In genomic region chrX:45851434-45851991, GRCh38 we compare ENCODE assay signal across 8 cellular contexts.
DNase-seq lines count a peak whose midpoint lies in the region; ATAC-seq and TF ChIP-seq lines count a peak whose summit lies in the region.

No MANE protein-coding gene starts in this region.

- no peaks in the 10 kb centered on the region for H3K36me3 ChIP-seq in CD8-positive, alpha-beta T cell (ENCODE audit: insufficient read depth, low read length)
- H3K36me3 ChIP-seq in MG63, result peaks cover 21% of the 10 kb centered on the region

- no peaks in the 10 kb centered on the region for H3K9me3 Mint-ChIP-seq in CD8-positive, alpha-beta T cell
- no peaks in the 10 kb centered on the region for H3K9me3 Mint-ChIP-seq in activated CD4-positive, alpha-beta T cell treated with anti-CD3 and anti-CD28 coated beads, Interleukin-2, amount 10 ng/mL, durations not matched to agents 7 days and 5 days
- no peaks in the 10 kb centered on the region for H3K9me3 Mint-ChIP-seq in stimulated activated naive B cell treated with anti-CD40 and anti-IgM and Interleukin-4, amounts not matched to agents 10 μg/mL and 1 μg/mL and 100 μg/mL, for 72 hours

- intact Hi-C loops in CD8-positive, alpha-beta T cell (cut with DNase I, micrococcal nuclease), result loop anchor here (2.0 to 5.0 kb wide), 3 partner anchors 45 to 94 kb away; no protein-coding TSS in a partner anchor

- ATAC-seq in CD8-positive, alpha-beta T cell, result peak; percentile 69
- ATAC-seq in stimulated activated naive B cell treated with anti-CD40 and anti-IgM and Interleukin-4, amounts not matched to agents 10 μg/mL and 1 μg/mL and 100 μg/mL, for 72 hours (replicated peaks), result peak; percentile 57 to 64
- no peak for ATAC-seq in HG03196 (IDR thresholded peaks at IDR 0.05; ENCODE audit: unreplicated experiment)

- TF ChIP-seq CTCF in CD8-positive, alpha-beta T cell (IDR thresholded peaks at IDR 0.05), result no peak

- peak in 6 of 7 experiments; percentile 8 to 57 (median 30) for DNase-seq in CD8-positive, alpha-beta T cell
- DNase-seq in MG63 (peak; percentile 65), myocyte (ENCODE audit: low read depth) (peak; percentile 31), NCI-H2029 (lab: John Stamatoyannopoulos, UW) (no peak)
- DNase-seq in activated CD4-positive, alpha-beta T cell treated with anti-CD3 and anti-CD28 coated beads, Interleukin-2, amount 10 ng/mL, durations not matched to agents 7 days and 5 days, result peak; percentile 53
- DNase-seq in effector CD8-positive, alpha-beta T cell (lab: John Stamatoyannopoulos, UW), result peak; percentile 8
- DNase-seq in stimulated activated naive B cell treated with anti-CD40 and anti-IgM and Interleukin-4, amounts not matched to agents 10 μg/mL and 1 μg/mL and 100 μg/mL, for 72 hours, result no peak

- POLR2A ChIA-PET in CD8-positive, alpha-beta T cell (lab: Charles Lee), result no interaction called here
- POLR2A ChIA-PET in activated CD4-positive, alpha-beta T cell treated with anti-CD3 and anti-CD28 coated beads, Interleukin-2, amount 10 ng/mL, durations not matched to agents 7 days and 5 days (lab: Charles Lee), result interaction anchor here (0.6 kb wide), 1 partner anchor 82 kb away, joined by 4 read pairs; no protein-coding TSS in a partner anchor

- H3K4me3 Mint-ChIP-seq in CD8-positive, alpha-beta T cell, result peak overlapping the region; percentile 93
- H3K4me3 Mint-ChIP-seq in activated CD4-positive, alpha-beta T cell treated with anti-CD3 and anti-CD28 coated beads, Interleukin-2, amount 10 ng/mL, durations not matched to agents 7 days and 5 days, result peak overlapping the region; percentile 94
- peak overlapping the region; percentile 88 to 89 for H3K4me3 Mint-ChIP-seq in stimulated activated naive B cell treated with anti-CD40 and anti-IgM and Interleukin-4, amounts not matched to agents 10 μg/mL and 1 μg/mL and 100 μg/mL, for 72 hours

- H3K36me3 Mint-ChIP-seq in CD8-positive, alpha-beta T cell, result peaks cover 12% of the 10 kb centered on the region
- H3K36me3 Mint-ChIP-seq in activated CD4-positive, alpha-beta T cell treated with anti-CD3 and anti-CD28 coated beads, Interleukin-2, amount 10 ng/mL, durations not matched to agents 7 days and 5 days (ENCODE audit: low read depth), result peaks cover 9% of the 10 kb centered on the region
- H3K36me3 Mint-ChIP-seq in stimulated activated naive B cell treated with anti-CD40 and anti-IgM and Interleukin-4, amounts not matched to agents 10 μg/mL and 1 μg/mL and 100 μg/mL, for 72 hours, result peaks cover 0 to 3% of the 10 kb centered on the region in 2 donors

- H3K4me1 ChIP-seq in CD8-positive, alpha-beta T cell (ENCODE audit: insufficient read depth, low read length), result no peaks in the 10 kb centered on the region

- H3K4me1 Mint-ChIP-seq in CD8-positive, alpha-beta T cell (ENCODE audit: low read depth), result peaks cover 14% of the 10 kb centered on the region
- peaks cover 35% of the 10 kb centered on the region for H3K4me1 Mint-ChIP-seq in activated CD4-positive, alpha-beta T cell treated with anti-CD3 and anti-CD28 coated beads, Interleukin-2, amount 10 ng/mL, durations not matched to agents 7 days and 5 days
- peaks cover 7 to 20% of the 10 kb centered on the region in 2 donors for H3K4me1 Mint-ChIP-seq in stimulated activated naive B cell treated with anti-CD40 and anti-IgM and Interleukin-4, amounts not matched to agents 10 μg/mL and 1 μg/mL and 100 μg/mL, for 72 hours

- H3K9me3 ChIP-seq in CD8-positive, alpha-beta T cell (ENCODE audit: low read length), result no peaks in the 10 kb centered on the region
- no peaks in the 10 kb centered on the region for H3K9me3 ChIP-seq in MG63

- no peak overlapping the region for H3K27ac Mint-ChIP-seq in CD8-positive, alpha-beta T cell
- peak overlapping the region; percentile 87 for H3K27ac Mint-ChIP-seq in activated CD4-positive, alpha-beta T cell treated with anti-CD3 and anti-CD28 coated beads, Interleukin-2, amount 10 ng/mL, durations not matched to agents 7 days and 5 days
- H3K27ac Mint-ChIP-seq in stimulated activated naive B cell treated with anti-CD40 and anti-IgM and Interleukin-4, amounts not matched to agents 10 μg/mL and 1 μg/mL and 100 μg/mL, for 72 hours, result no peak overlapping the region

- H3K27me3 Mint-ChIP-seq in CD8-positive, alpha-beta T cell (ENCODE audit: low read depth), result no peaks in the 10 kb centered on the region
- no peaks in the 10 kb centered on the region for H3K27me3 Mint-ChIP-seq in activated CD4-positive, alpha-beta T cell treated with anti-CD3 and anti-CD28 coated beads, Interleukin-2, amount 10 ng/mL, durations not matched to agents 7 days and 5 days
- H3K27me3 Mint-ChIP-seq in stimulated activated naive B cell treated with anti-CD40 and anti-IgM and Interleukin-4, amounts not matched to agents 10 μg/mL and 1 μg/mL and 100 μg/mL, for 72 hours, result peaks cover 18 to 20% of the 10 kb centered on the region in 2 donors

- no peak overlapping the region for H3K27ac ChIP-seq in CD8-positive, alpha-beta T cell (ENCODE audit: low read depth, low read length)

- CTCF ChIA-PET in CD8-positive, alpha-beta T cell (lab: Charles Lee), result interaction anchor here (0.8 kb wide), 1 partner anchor 96 kb away, joined by 3 read pairs; no protein-coding TSS in a partner anchor
- CTCF ChIA-PET in activated CD4-positive, alpha-beta T cell treated with anti-CD3 and anti-CD28 coated beads, Interleukin-2, amount 10 ng/mL, durations not matched to agents 7 days and 5 days (lab: Charles Lee), result interaction anchor here (0.5 to 0.9 kb wide), 2 partner anchors 81 to 1298 kb away, joined by 3 read pairs; no protein-coding TSS in a partner anchor

- H3K4me3 ChIP-seq in CD8-positive, alpha-beta T cell (ENCODE audit: low read depth, low read length), result peak overlapping the region; percentile 66
- peak overlapping the region; percentile 71 for H3K4me3 ChIP-seq in MG63

- H3K27me3 ChIP-seq in CD8-positive, alpha-beta T cell (ENCODE audit: insufficient read depth, low read length), result no peaks in the 10 kb centered on the region
- H3K27me3 ChIP-seq in MG63, result no peaks in the 10 kb centered on the region

Comparison
In these comparisons a context has a peak if more than half of its experiments do, and no peak if none do; other contexts are left out.
1. DNase-seq: peak in CD8-positive, alpha-beta T cell (6 of 7), MG63 (single experiment), activated CD4-positive, alpha-beta T cell treated with anti-CD3 and anti-CD28 coated beads, Interleukin-2, amount 10 ng/mL, durations not matched to agents 7 days and 5 days (single experiment), effector CD8-positive, alpha-beta T cell (single experiment) and myocyte (single experiment); none in stimulated activated naive B cell treated with anti-CD40 and anti-IgM and Interleukin-4, amounts not matched to agents 10 μg/mL and 1 μg/mL and 100 μg/mL, for 72 hours (single experiment) and NCI-H2029 (single experiment).
2. Peak in every context shown above with its lines, with median percentiles within 50 percentile points of each other: H3K4me3 Mint-ChIP-seq.